8 cellular contexts compared by ENCODE assay signal in the genomic region with DNA sequence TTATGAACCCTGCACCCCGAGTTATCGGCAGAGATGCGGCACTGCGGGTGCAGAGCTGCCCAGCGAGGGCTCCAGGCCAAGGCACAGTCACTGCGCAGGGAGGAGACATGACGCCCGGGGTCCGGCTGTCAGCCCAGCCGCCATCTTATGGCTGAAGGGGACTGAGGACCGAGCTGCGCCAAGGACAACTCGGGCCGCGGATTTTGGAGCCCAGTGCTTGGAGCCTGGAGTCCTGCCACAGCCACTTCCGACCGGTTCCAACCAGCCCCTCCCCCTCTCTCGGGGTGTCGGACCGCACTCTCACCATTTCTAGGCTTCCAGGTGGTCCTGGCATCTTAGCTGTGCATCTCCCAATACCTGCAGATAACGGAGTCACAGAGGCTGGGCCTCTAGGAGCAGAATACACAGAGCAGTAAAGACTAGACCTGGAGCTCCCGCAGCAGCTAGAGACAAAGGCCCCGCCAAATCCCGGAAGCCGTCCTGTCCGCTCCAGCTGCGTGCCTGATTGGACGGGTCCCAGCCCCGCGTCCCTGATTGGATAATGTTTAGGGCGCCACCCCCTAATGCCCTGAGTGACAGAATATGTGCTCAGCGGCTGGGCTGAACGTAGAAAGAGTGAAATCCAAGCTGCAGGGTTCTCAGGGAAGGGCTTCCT. TPM values are rescaled to one million over a fixed set of nuclear protein-coding genes. Genes with fewer than 3 reads are reported as not detected.
DNase-seq lines count a peak whose midpoint lies in the region; ATAC-seq, FAIRE-seq and TF ChIP-seq lines count a peak whose summit lies in the region.

A gene (minus strand): TSS at position 451 of the 655 bp plus-strand sequence. CDS start 117 bp downstream, at position 334.

- in situ Hi-C loops in mammary epithelial cell (cut with MboI; ENCODE audit: low sequenced_read_pairs in 2 of 2) = no loop called here

- peak; percentile 51 for TF ChIP-seq POLR2A in A549 (IDR thresholded peaks at IDR 0.05; ENCODE audit: low read length)
- TF ChIP-seq POLR2A in GM18526 (IDR thresholded peaks at IDR 0.05; ENCODE audit: extremely low read depth, insufficient read length) = peak; percentile 69
- TF ChIP-seq POLR2A in spleen (IDR thresholded peaks at IDR 0.05) = peak in 1 of 3 donors; percentile 57

- intact Hi-C loops in mammary epithelial cell (cut with micrococcal nuclease) = no loop called here
- intact Hi-C loops in spleen (cut with DNase I; ENCODE audit: low total_unique reads) = loop anchor here (10.0 kb wide), 1 partner anchor 102 kb away; a partner anchor contains a TSS

- H3K4me2 ChIP-seq in A549 (peak within 1 kb of the TSS; percentile 80), mammary epithelial cell (ENCODE audit: insufficient read depth, low read depth, low read length) (peak within 1 kb of the TSS; percentile 64)

- ATAC-seq in A549 (peak; percentile 100), HG03064 (IDR thresholded peaks at IDR 0.05; ENCODE audit: low read depth, unreplicated experiment) (peak; percentile 99)

- TF ChIP-seq RAD21 in A549 (conservative IDR thresholded peaks at IDR 0.05 in 1 of 2, IDR thresholded peaks at IDR 0.05 in 1 of 2) = no peak

- no peak for FAIRE-seq in A549 (lab: Jason Lieb, UNC)

- no peak for TF ChIP-seq EP300 in A549 (IDR thresholded peaks at IDR 0.05)

- H3K9ac ChIP-seq in mammary epithelial cell (ENCODE audit: insufficient read depth, low read length) = peak within 1 kb of the TSS; percentile 76

- H3K4me3 ChIP-seq in A549 (peak within 1 kb of the TSS; percentile 74), WERI-Rb-1 (ENCODE audit: low read depth, low read length) (peak within 1 kb of the TSS; percentile 54), mammary epithelial cell (replicated peaks in 1 of 3; ENCODE audit: insufficient read depth in 1 of 3, low read depth in 2 of 3, low read length in 3 of 3) (peak within 1 kb of the TSS; percentile 84 to 99 (median 93)), spleen (peak within 1 kb of the TSS; percentile 52 to 98 (median 82))

- H3K36me3 ChIP-seq in WERI-Rb-1 = peaks cover 11% of the 10 kb centered on the region
- H3K36me3 ChIP-seq in mammary epithelial cell (ENCODE audit: insufficient read depth, low read length) = no peaks in the 10 kb centered on the region
- H3K36me3 ChIP-seq in spleen = peaks cover 0 to 20% (median 0%) of the 10 kb centered on the region in 6 donors

- BruUV-seq in mammary epithelial cell (replicated peaks; lab: Mats Ljungman, UMichigan) = TSS peak; percentile 52

- peaks cover 36% of the 10 kb centered on the region for H3K9me3 ChIP-seq in A549
- H3K9me3 ChIP-seq in WERI-Rb-1 (ENCODE audit: severe bottlenecking) = peaks cover 2% of the 10 kb centered on the region
- no peaks in the 10 kb centered on the region for H3K9me3 ChIP-seq in mammary epithelial cell (replicated peaks; ENCODE audit: insufficient read depth, low read length)
- H3K9me3 ChIP-seq in spleen = peaks cover 0 to 13% (median under 1%) of the 10 kb centered on the region in 8 donors

- H3K27ac ChIP-seq in A549 = peak within 1 kb of the TSS; percentile 70 to 84
- H3K27ac ChIP-seq in WERI-Rb-1 = peak within 1 kb of the TSS; percentile 93
- peak within 1 kb of the TSS; percentile 61 for H3K27ac ChIP-seq in mammary epithelial cell (ENCODE audit: insufficient read depth, low read depth, low read length)
- H3K27ac ChIP-seq in spleen = peak within 1 kb of the TSS; percentile 67 to 90 (median 86)

- peaks cover 40% of the 10 kb centered on the region for H3K79me2 ChIP-seq in mammary epithelial cell (ENCODE audit: insufficient read depth, low read length)

- DNase-seq in A549 (ENCODE audit: low read depth in 1 of 2, low spot score in 1 of 2) (peak; percentile 81 to 95), NCI-H2107 treated with DMSO at 0.1 percent for 48 hours (lab: John Stamatoyannopoulos, UW; ENCODE audit: unreplicated experiment) (peak; percentile 95), WERI-Rb-1 (peak; percentile 96), mammary epithelial cell (peak; percentile 93), iPS-NIHi7 (ENCODE audit: extremely low spot score) (peak; percentile 89), spleen (peak; percentile 94)

- H3K27me3 ChIP-seq in WERI-Rb-1 (ENCODE audit: insufficient read depth, low read depth, severe bottlenecking) (no peaks in the 10 kb centered on the region), mammary epithelial cell (ENCODE audit: insufficient read depth, low read length) (no peaks in the 10 kb centered on the region), spleen (replicated peaks in 1 of 7) (no peaks in the 10 kb centered on the region)

- POLR2A ChIA-PET in A549 (lab: Yijun Ruan, JAX) = interaction anchor here (0.5 to 1.2 kb wide), 7 partner anchors 103 to 811 kb away, joined by 3 to 8 read pairs (median 3); a partner anchor contains a TSS

- dilution Hi-C loops in mammary epithelial cell (cut with HindIII; ENCODE audit: low sequenced_read_pairs) = no loop called here

- TF ChIP-seq CTCF in A549 (IDR thresholded peaks at IDR 0.05) = no peak
- no peak for TF ChIP-seq CTCF in WERI-Rb-1 (IDR thresholded peaks at IDR 0.05; ENCODE audit: low read depth, low read length)
- TF ChIP-seq CTCF in mammary epithelial cell (conservative IDR thresholded peaks at IDR 0.05 in 1 of 2, IDR thresholded peaks at IDR 0.05 in 1 of 2; ENCODE audit: extremely low read depth in 1 of 2, insufficient read depth in 1 of 2, low read depth in 1 of 2, low read length in 2 of 2) = no peak
- TF ChIP-seq CTCF in spleen (IDR thresholded peaks at IDR 0.05 in 8 of 11, conservative IDR thresholded peaks at IDR 0.05 in 3 of 11) = no peak

- CTCF ChIA-PET in A549 (lab: Yijun Ruan, JAX) (no interaction called here), mammary epithelial cell (lab: Charles Lee; ENCODE audit: low non-redundant PET) (interaction anchor here (0.7 kb wide), 1 partner anchor 328 kb away, joined by 5 read pairs; no protein-coding TSS in a partner anchor)

- 1% methylated on average over 24 of the region's 33 CpGs for WGBS in A549 (ENCODE audit: missing lambda C conversion rate)
- under 1% methylated on average over 19 of the region's 33 CpGs for WGBS in mammary epithelial cell (ENCODE audit: low coverage, missing lambda C conversion rate)
- 0 to 2% (median 0%) methylated on average over 31 to 33 of the region's 33 CpGs for WGBS in spleen, 5 donors

- H2AFZ ChIP-seq in mammary epithelial cell (ENCODE audit: low read depth, low read length) = peak within 1 kb of the TSS; percentile 100

- H4K20me1 ChIP-seq in mammary epithelial cell (ENCODE audit: insufficient read depth, low read length) = no peaks in the 10 kb centered on the region

- no peaks in the 10 kb centered on the region for H3K4me1 ChIP-seq in A549
- H3K4me1 ChIP-seq in mammary epithelial cell (ENCODE audit: insufficient read depth, low read length) = no peaks in the 10 kb centered on the region
- H3K4me1 ChIP-seq in spleen = peaks cover 2 to 58% (median 42%) of the 10 kb centered on the region in 6 donors

TF ChIP-seq in A549, 52 proteins besides CTCF, POLR2A, EP300 and RAD21 (continues in another document):
- TF ChIP-seq POLR2AphosphoS2 (conservative IDR thresholded peaks at IDR 0.05; ENCODE audit: low read length) = no peak
- TF ChIP-seq CBX2 (IDR thresholded peaks at IDR 0.05; ENCODE audit: borderline replicate concordance, low read depth) = no peak
- TF ChIP-seq CHD2 (IDR thresholded peaks at IDR 0.05; ENCODE audit: low read length, partially characterized antibody) = peak; percentile 20
- TF ChIP-seq, protein P1, sequence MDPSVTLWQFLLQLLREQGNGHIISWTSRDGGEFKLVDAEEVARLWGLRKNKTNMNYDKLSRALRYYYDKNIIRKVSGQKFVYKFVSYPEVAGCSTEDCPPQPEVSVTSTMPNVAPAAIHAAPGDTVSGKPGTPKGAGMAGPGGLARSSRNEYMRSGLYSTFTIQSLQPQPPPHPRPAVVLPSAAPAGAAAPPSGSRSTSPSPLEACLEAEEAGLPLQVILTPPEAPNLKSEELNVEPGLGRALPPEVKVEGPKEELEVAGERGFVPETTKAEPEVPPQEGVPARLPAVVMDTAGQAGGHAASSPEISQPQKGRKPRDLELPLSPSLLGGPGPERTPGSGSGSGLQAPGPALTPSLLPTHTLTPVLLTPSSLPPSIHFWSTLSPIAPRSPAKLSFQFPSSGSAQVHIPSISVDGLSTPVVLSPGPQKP (IDR thresholded peaks at IDR 0.05; ENCODE audit: low read depth, low read length) = no peak
- no peak for TF ChIP-seq TP53 (CRISPR knock-in tag; IDR thresholded peaks at IDR 0.05)
- TF ChIP-seq CBX8 (IDR thresholded peaks at IDR 0.05) = no peak
- TF ChIP-seq JUN (IDR thresholded peaks at IDR 0.05) = peak in 1 of 2 experiments; percentile 58; a peak in 1 of 5 replicates
- no peak for TF ChIP-seq FOSL2 (IDR thresholded peaks at IDR 0.05)
- no peak for TF ChIP-seq FOSL2 (CRISPR knock-in tag; IDR thresholded peaks at IDR 0.05)
- TF ChIP-seq RCOR1 (IDR thresholded peaks at IDR 0.05; ENCODE audit: low read depth, low read length) = no peak
- TF ChIP-seq NFE2L2 (conservative IDR thresholded peaks at IDR 0.05; ENCODE audit: low read length) = no peak
- no peak for TF ChIP-seq FOSB (CRISPR knock-in tag; IDR thresholded peaks at IDR 0.05)
- peak; percentile 49; the same call in 1 of the 2 replicates for TF ChIP-seq RFX5 (IDR thresholded peaks at IDR 0.05)
- no peak for TF ChIP-seq SMC3 (IDR thresholded peaks at IDR 0.05)
- no peak for TF ChIP-seq MYC (IDR thresholded peaks at IDR 0.05; ENCODE audit: borderline replicate concordance, low read length)
- no peak for TF ChIP-seq MAFK (IDR thresholded peaks at IDR 0.05; ENCODE audit: partially characterized antibody)
- no peak for TF ChIP-seq EHF (CRISPR knock-in tag; IDR thresholded peaks at IDR 0.05)

RNA-seq across cellular contexts. Expression of the gene that starts here (rescaled TPM):
- polyA plus RNA-seq in A549 (2011; rRNA removed) (5.7 and 6.6 TPM in 2 replicates), A549 (2017; fragmentation: RNase III; extraction: RNeasy Plus Mini Kit Qiagen cat#74134 plus additional on column Dnase treatment) (3.9 to 4.7 TPM (median 4.6 TPM) in 3 replicates), mammary epithelial cell (1.8 TPM), spleen (1 to 10 TPM; 5.0 to 7.9 (median 6.3) TPM)
- 0.82 and 1.0 TPM in 2 replicates for polyA plus RNA-seq in A549 (2012; cell fraction: cytosol; rRNA removed)
- 0.98 and 1.1 TPM in 2 replicates for polyA plus RNA-seq in A549 (2012; cell fraction: nucleus; rRNA removed)
- 3.6 and 5.6 TPM in 2 replicates for polyA minus RNA-seq in A549 (2011; rRNA and poly(A)+ RNA removed)
- total RNA-seq in mammary epithelial cell (10 to 100 TPM in 1 of 2 donors, 1 to 10 TPM in 1; 7.6 to 14.5 TPM), spleen (10 to 100 TPM; 19.4 to 47.8 (median 25.7) TPM)
- 3.7 TPM for polyA minus RNA-seq in mammary epithelial cell

Comparison
In these comparisons a context has a peak if more than half of its experiments do, and no peak if none do; other contexts are left out.
1. Peak in every context shown above with its lines: DNase-seq, ATAC-seq, H3K4me3 ChIP-seq and H3K27ac ChIP-seq.